Comparison of ENCODE assay signal across 1 cellular context in the genomic region with DNA sequence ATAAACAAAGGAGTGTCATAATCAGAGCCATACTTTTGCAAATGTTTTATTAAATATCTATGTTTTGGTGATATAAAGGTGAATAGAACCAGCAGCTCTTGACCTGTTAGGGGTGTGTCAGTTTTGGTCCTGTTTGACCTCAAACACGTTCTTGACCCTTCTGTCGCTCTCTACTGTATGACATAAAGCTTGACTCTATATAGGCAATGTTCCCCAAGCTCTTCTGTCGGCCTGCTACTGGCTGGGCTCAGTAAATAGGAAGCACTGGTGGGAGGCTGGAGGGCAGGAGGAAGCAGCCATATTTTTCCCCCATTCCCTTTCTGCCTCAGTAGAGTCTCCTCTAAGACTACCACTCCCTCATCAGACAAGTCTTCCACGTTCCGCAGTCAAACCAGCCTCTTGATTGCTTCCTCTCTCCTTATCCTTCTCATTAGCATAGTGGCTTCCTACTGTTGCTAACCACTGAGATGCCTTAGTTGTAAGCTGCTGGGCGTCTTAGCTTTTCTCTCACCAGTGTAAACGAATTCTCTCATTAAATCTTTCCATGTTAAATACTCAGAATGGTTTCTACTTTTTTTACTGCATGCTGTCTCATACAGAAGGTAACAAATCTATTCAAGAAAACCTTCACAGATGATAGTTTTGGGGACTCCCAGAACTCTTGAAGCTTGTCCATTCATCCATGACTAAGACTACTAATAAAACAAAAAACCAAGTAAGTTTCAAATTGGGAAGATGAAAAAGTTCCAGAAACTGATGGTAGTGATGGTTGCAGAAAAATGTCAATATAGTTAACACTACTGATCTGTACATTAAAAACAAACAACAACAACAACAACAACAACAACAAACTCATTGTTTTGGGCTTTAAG.
TF ChIP-seq lines count a peak whose summit lies in the region.

No MANE protein-coding gene starts in this region.

TF ChIP-seq in IMR-90, 13 proteins besides CTCF, POLR2A, EP300 and RAD21:
- TF ChIP-seq NFE2L2 (IDR thresholded peaks at IDR 0.05; ENCODE audit: low read depth, low read length) (no peak), SMC3 (IDR thresholded peaks at IDR 0.05; ENCODE audit: low read depth, low read length) (no peak), FOS (IDR thresholded peaks at IDR 0.05; ENCODE audit: low read depth, low read length) (no peak), RCOR1 (IDR thresholded peaks at IDR 0.05; ENCODE audit: insufficient replicate concordance, low read length) (no peak), MAZ (IDR thresholded peaks at IDR 0.05; ENCODE audit: borderline replicate concordance, low read depth, low read length) (no peak), CEBPB (IDR thresholded peaks at IDR 0.05; ENCODE audit: low read depth, low read length) (no peak), BHLHE40 (IDR thresholded peaks at IDR 0.05; ENCODE audit: low read depth, low read length) (no peak), RFX5 (IDR thresholded peaks at IDR 0.05; ENCODE audit: low read depth, low read length) (no peak)
- TF ChIP-seq, protein P1, sequence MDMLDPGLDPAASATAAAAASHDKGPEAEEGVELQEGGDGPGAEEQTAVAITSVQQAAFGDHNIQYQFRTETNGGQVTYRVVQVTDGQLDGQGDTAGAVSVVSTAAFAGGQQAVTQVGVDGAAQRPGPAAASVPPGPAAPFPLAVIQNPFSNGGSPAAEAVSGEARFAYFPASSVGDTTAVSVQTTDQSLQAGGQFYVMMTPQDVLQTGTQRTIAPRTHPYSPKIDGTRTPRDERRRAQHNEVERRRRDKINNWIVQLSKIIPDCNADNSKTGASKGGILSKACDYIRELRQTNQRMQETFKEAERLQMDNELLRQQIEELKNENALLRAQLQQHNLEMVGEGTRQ (IDR thresholded peaks at IDR 0.05; ENCODE audit: low read depth, low read length) = no peak
